1 cellular context compared by ENCODE assay signal in genomic region chrX:120251471-120252011, GRCh38.
TF ChIP-seq lines count a peak whose summit lies in the region.

No MANE protein-coding gene starts in this region.

TF ChIP-seq in K562, 482 proteins besides CTCF, POLR2A, EP300 and RAD21 (continued from another document and continues in another):
- no peak for TF ChIP-seq ELK3 (CRISPR knock-in tag; IDR thresholded peaks at IDR 0.05)
- TF ChIP-seq MNT (conservative IDR thresholded peaks at IDR 0.05), result peak; percentile 47 to 61; a peak in 3 of 4 replicates
- no peak for TF ChIP-seq CCAR2 (IDR thresholded peaks at IDR 0.05; ENCODE audit: low read depth, low read length)
- no peak for TF ChIP-seq NFXL1 (CRISPR knock-in tag; IDR thresholded peaks at IDR 0.05)
- peak; percentile 56 for TF ChIP-seq MGA (IDR thresholded peaks at IDR 0.05)
- no peak for TF ChIP-seq SLC30A9 (CRISPR knock-in tag; IDR thresholded peaks at IDR 0.05)
- no peak for TF ChIP-seq YBX1 (IDR thresholded peaks at IDR 0.05)
- TF ChIP-seq HOXB6 (CRISPR knock-in tag; IDR thresholded peaks at IDR 0.05; ENCODE audit: borderline replicate concordance), result no peak
- no peak for TF ChIP-seq ZNF444 (CRISPR knock-in tag; IDR thresholded peaks at IDR 0.05)
- TF ChIP-seq PML (IDR thresholded peaks at IDR 0.05; ENCODE audit: low read length), result no peak
- no peak for TF ChIP-seq ZBTB40 (IDR thresholded peaks at IDR 0.05)
- no peak for TF ChIP-seq ZBTB40 (CRISPR knock-in tag; IDR thresholded peaks at IDR 0.05)
- TF ChIP-seq ZNF175 (CRISPR knock-in tag; IDR thresholded peaks at IDR 0.05; ENCODE audit: low read depth), result no peak
- TF ChIP-seq IRF2 (CRISPR knock-in tag; IDR thresholded peaks at IDR 0.05), result no peak
- TF ChIP-seq KDM4B (IDR thresholded peaks at IDR 0.05; ENCODE audit: borderline replicate concordance in 2 of 2, low read depth in 1 of 2), result no peak
- TF ChIP-seq ZNF785 (CRISPR knock-in tag; IDR thresholded peaks at IDR 0.05), result no peak
- TF ChIP-seq ELF1 (tag; IDR thresholded peaks at IDR 0.05), result no peak
- TF ChIP-seq BHLHE40 (IDR thresholded peaks at IDR 0.05; ENCODE audit: low read length), result 0 out of 2 replicates have a peak, but pooled peaks have one; percentile 26
- TF ChIP-seq UBTF (IDR thresholded peaks at IDR 0.05; ENCODE audit: borderline replicate concordance in 1 of 2, low read depth in 2 of 2, low read length in 2 of 2), result 0 out of 4 replicates have a peak, but pooled peaks of 1 of the 2 experiments have one; percentile 28
- no peak for TF ChIP-seq ZNF146 (CRISPR knock-in tag; IDR thresholded peaks at IDR 0.05; ENCODE audit: unreplicated experiment)
- TF ChIP-seq CTBP1 (IDR thresholded peaks at IDR 0.05; ENCODE audit: borderline replicate concordance), result no peak; the same call in 1 of the 2 replicates
- TF ChIP-seq MCM2 (IDR thresholded peaks at IDR 0.05; ENCODE audit: low read depth), result no peak
- TF ChIP-seq FOXO4 (CRISPR knock-in tag; IDR thresholded peaks at IDR 0.05), result no peak
- TF ChIP-seq CCNT2 (IDR thresholded peaks at IDR 0.05; ENCODE audit: borderline replicate concordance, extremely low read depth, insufficient read length, low read depth, low read length), result no peak
- no peak for TF ChIP-seq ETV1 (tag; conservative IDR thresholded peaks at IDR 0.05; ENCODE audit: low read depth)
- no peak for TF ChIP-seq EZH2 (IDR thresholded peaks at IDR 0.05; ENCODE audit: borderline replicate concordance, low read depth, low read length)
- no peak for TF ChIP-seq ZNF584 (CRISPR knock-in tag; IDR thresholded peaks at IDR 0.05; ENCODE audit: low read depth)
